Comparison of ENCODE assay signal across 1 cellular context in genomic region chr17:62172492-62173291, GRCh38.
TF ChIP-seq lines count a peak whose summit lies in the region.

No MANE protein-coding gene starts in this region.

TF ChIP-seq in K562, 482 proteins besides CTCF, POLR2A, EP300 and RAD21 (continued from another document and continues in another):
- no peak for TF ChIP-seq SIX5 (IDR thresholded peaks at IDR 0.05; ENCODE audit: borderline replicate concordance in 1 of 2, insufficient read depth in 1 of 2, low read depth in 1 of 2, low read length in 2 of 2)
- no peak for TF ChIP-seq PPARD (CRISPR knock-in tag; IDR thresholded peaks at IDR 0.05)
- TF ChIP-seq ZNF444 (CRISPR knock-in tag; IDR thresholded peaks at IDR 0.05) = no peak
- no peak for TF ChIP-seq BRF2 (IDR thresholded peaks at IDR 0.05; ENCODE audit: borderline replicate concordance, insufficient read depth, insufficient read length)
- peak; percentile 52 for TF ChIP-seq RBM25 (IDR thresholded peaks at IDR 0.05; ENCODE audit: low read depth, low read length, severe bottlenecking)
- TF ChIP-seq CHD4 (IDR thresholded peaks at IDR 0.05; ENCODE audit: insufficient read depth, insufficient replicate concordance, low read depth, low read length, poor library complexity, severe bottlenecking) = peak; percentile 14
- peak; percentile 44; the same call in 1 of the 2 replicates for TF ChIP-seq ZBTB7A (IDR thresholded peaks at IDR 0.05; ENCODE audit: borderline replicate concordance, control insufficient read depth, low read depth, low read length)
- peak; percentile 75 for TF ChIP-seq NEUROD1 (IDR thresholded peaks at IDR 0.05; ENCODE audit: borderline replicate concordance, low read depth, low read length, partially characterized antibody)
- TF ChIP-seq E2F8 (IDR thresholded peaks at IDR 0.05; ENCODE audit: low read depth, partially characterized antibody) = peak; percentile 65
- no peak for TF ChIP-seq PHTF2 (CRISPR knock-in tag; IDR thresholded peaks at IDR 0.05)
- no peak for TF ChIP-seq SIN3B (IDR thresholded peaks at IDR 0.05; ENCODE audit: low read depth)
- no peak for TF ChIP-seq ZNF324 (CRISPR knock-in tag; IDR thresholded peaks at IDR 0.05)
- no peak for TF ChIP-seq ZNF764 (CRISPR knock-in tag; IDR thresholded peaks at IDR 0.05; ENCODE audit: low read depth)
- peak; percentile 97 for TF ChIP-seq ARID1B (IDR thresholded peaks at IDR 0.05)
- TF ChIP-seq RUNX1 (IDR thresholded peaks at IDR 0.05; ENCODE audit: low read depth) = no peak
- no peak for TF ChIP-seq ZC3H11A (IDR thresholded peaks at IDR 0.05; ENCODE audit: low read depth, low read length)
- TF ChIP-seq EP400 (IDR thresholded peaks at IDR 0.05) = peak; percentile 70
- TF ChIP-seq BCOR (IDR thresholded peaks at IDR 0.05) = peak; percentile 73; the same call in 1 of the 2 replicates
- TF ChIP-seq ZNF41 (CRISPR knock-in tag; conservative IDR thresholded peaks at IDR 0.05) = no peak
- TF ChIP-seq RB1 (IDR thresholded peaks at IDR 0.05; ENCODE audit: low read depth) = no peak
- TF ChIP-seq HSF4 (CRISPR knock-in tag; IDR thresholded peaks at IDR 0.05; ENCODE audit: borderline replicate concordance) = no peak
- TF ChIP-seq GABPB2 (CRISPR knock-in tag; conservative IDR thresholded peaks at IDR 0.05) = no peak
- TF ChIP-seq ZNF253 (CRISPR knock-in tag; conservative IDR thresholded peaks at IDR 0.05) = no peak
- peak; percentile 96 for TF ChIP-seq SMARCE1 (IDR thresholded peaks at IDR 0.05)
- TF ChIP-seq ARID3A (IDR thresholded peaks at IDR 0.05; ENCODE audit: borderline replicate concordance, low read depth, low read length) = no peak
- no peak for TF ChIP-seq PRMT5 (CRISPR knock-in tag; IDR thresholded peaks at IDR 0.05)
- peak; percentile 47; the same call in 1 of the 2 replicates for TF ChIP-seq NR2C1 (IDR thresholded peaks at IDR 0.05)
- peak; percentile 76; the same call in 1 of the 2 replicates for TF ChIP-seq NR2C1 (tag; IDR thresholded peaks at IDR 0.05)
- TF ChIP-seq MED1 (CRISPR knock-in tag; IDR thresholded peaks at IDR 0.05; ENCODE audit: borderline replicate concordance) = no peak
- TF ChIP-seq SMARCC2 (IDR thresholded peaks at IDR 0.05; ENCODE audit: low read depth) = peak; percentile 86
- no peak for TF ChIP-seq SNRNP70 (optimal IDR thresholded peaks at IDR 0.05; ENCODE audit: low read depth, low read length)
- peak in 1 of 2 experiments; percentile 84; a peak in 2 of 4 replicates for TF ChIP-seq ZMIZ1 (IDR thresholded peaks at IDR 0.05; ENCODE audit: low read depth in 2 of 2, low read length in 2 of 2)
- TF ChIP-seq CHAMP1 (IDR thresholded peaks at IDR 0.05) = peak; percentile 76; the same call in 1 of the 2 replicates
- no peak for TF ChIP-seq ZNF780A (CRISPR knock-in tag; IDR thresholded peaks at IDR 0.05)
- TF ChIP-seq ILF3 (IDR thresholded peaks at IDR 0.05; ENCODE audit: borderline replicate concordance) = no peak
- no peak; the same call in 1 of the 2 replicates for TF ChIP-seq PTRF (tag; IDR thresholded peaks at IDR 0.05)
- TF ChIP-seq CBX2 (IDR thresholded peaks at IDR 0.05; ENCODE audit: insufficient read depth, low read length, poor library complexity, severe bottlenecking) = no peak
- TF ChIP-seq TEAD4 (IDR thresholded peaks at IDR 0.05; ENCODE audit: low read length) = peak; percentile 90
- TF ChIP-seq TEAD4 (CRISPR knock-in tag; IDR thresholded peaks at IDR 0.05; ENCODE audit: borderline replicate concordance) = no peak
- peak; percentile 85 to 86 for TF ChIP-seq KDM1A (IDR thresholded peaks at IDR 0.05)
- no peak for TF ChIP-seq ZBTB1 (CRISPR knock-in tag; IDR thresholded peaks at IDR 0.05; ENCODE audit: borderline replicate concordance, low read depth)
- 0 out of 2 replicates have a peak, but pooled peaks have one; percentile 49 for TF ChIP-seq ZNF668 (CRISPR knock-in tag; IDR thresholded peaks at IDR 0.05)
- no peak for TF ChIP-seq ZNF778 (CRISPR knock-in tag; IDR thresholded peaks at IDR 0.05)
- 0 out of 2 replicates have a peak, but pooled peaks have one; percentile 7 for TF ChIP-seq RAD51 (IDR thresholded peaks at IDR 0.05; ENCODE audit: borderline replicate concordance, low read depth)
- peak; percentile 68; the same call in 1 of the 2 replicates for TF ChIP-seq JUNB (CRISPR knock-in tag; conservative IDR thresholded peaks at IDR 0.05)
- 0 out of 2 replicates have a peak, but pooled peaks have one; percentile 31 for TF ChIP-seq MBD2 (IDR thresholded peaks at IDR 0.05; ENCODE audit: borderline replicate concordance, low read depth)
- no peak for TF ChIP-seq HDGF (IDR thresholded peaks at IDR 0.05)
- TF ChIP-seq ZNF445 (CRISPR knock-in tag; IDR thresholded peaks at IDR 0.05; ENCODE audit: low read depth) = no peak
- TF ChIP-seq BCL6 (CRISPR knock-in tag; IDR thresholded peaks at IDR 0.05) = no peak
- TF ChIP-seq ZNF24 (IDR thresholded peaks at IDR 0.05) = 0 out of 2 replicates have a peak, but pooled peaks have one; percentile 28
- peak; percentile 99 for TF ChIP-seq ATF3 (IDR thresholded peaks at IDR 0.05)
- peak; percentile 90 for TF ChIP-seq ATF3 (CRISPR knock-in tag; conservative IDR thresholded peaks at IDR 0.05)
- TF ChIP-seq UBTF (IDR thresholded peaks at IDR 0.05; ENCODE audit: borderline replicate concordance in 1 of 2, low read depth in 2 of 2, low read length in 2 of 2) = no peak
- TF ChIP-seq ZBTB2 (IDR thresholded peaks at IDR 0.05) = peak; percentile 73; the same call in 1 of the 2 replicates
- TF ChIP-seq BACH1 (tag; IDR thresholded peaks at IDR 0.05) = peak; percentile 33; the same call in 1 of the 2 replicates
- no peak for TF ChIP-seq RBM39 (optimal IDR thresholded peaks at IDR 0.05; ENCODE audit: low read depth, low read length)
- peak; percentile 89 for TF ChIP-seq CCNT2 (IDR thresholded peaks at IDR 0.05; ENCODE audit: borderline replicate concordance, extremely low read depth, insufficient read length, low read depth, low read length)
